Comparison of ENCODE assay signal across 18 cellular contexts in the genomic region with DNA sequence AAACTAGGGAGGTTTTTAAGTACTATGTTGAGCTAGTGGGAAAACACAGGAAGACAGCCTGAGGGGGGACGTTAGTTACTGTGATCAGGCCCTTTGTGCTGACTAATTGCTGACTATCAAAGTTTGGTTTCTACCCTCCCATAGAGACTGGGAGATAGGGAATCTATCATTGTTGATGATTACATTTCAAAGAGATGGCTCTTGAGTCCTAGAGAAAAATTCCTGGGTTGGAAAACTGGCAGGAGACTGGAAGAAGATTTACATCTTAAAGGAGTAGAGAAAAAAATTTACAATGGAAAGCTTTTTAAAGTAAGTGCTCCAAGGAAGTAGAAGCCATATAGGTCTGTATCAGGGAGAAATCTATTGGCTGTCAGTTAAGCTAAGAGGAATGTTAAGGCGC.
"Had no signal": no experiment of that assay in that cellular context is flagged by ENCODE, and none has a peak within 500 bp of the region (broad histone marks: within the 10 kb centered on the region; RNA-seq: fewer than 3 reads in every experiment).

No MANE protein-coding gene starts in this region.

- H3K9me3 ChIP-seq: left ventricle myocardium inferior, sigmoid colon, spleen had no signal

- ATAC-seq: activated T-cell treated with anti-CD3 and anti-CD28 coated beads, Interleukin-2, amount 50 U/mL, for 72 hours; stimulated activated naive CD8-positive, alpha-beta T cell treated with anti-CD3 and anti-CD28 coated beads, Interleukin-15, amount 100 ng/mL, for 72 hours had no signal

- H3K4me3 ChIP-seq: left ventricle myocardium inferior, sigmoid colon, spleen had no signal

- H3K4me1 ChIP-seq: left ventricle myocardium inferior, sigmoid colon, spleen had no signal

- H3K27ac ChIP-seq: epithelial cell of prostate, left ventricle myocardium inferior, sigmoid colon, spleen had no signal

- H3K36me3 ChIP-seq: left ventricle myocardium inferior, sigmoid colon, spleen had no signal

- H3K9me3 Mint-ChIP-seq: activated CD4-positive, alpha-beta T cell treated with anti-CD3 and anti-CD28 coated beads, Interleukin-2, amount 10 ng/mL, durations not matched to agents 7 days and 5 days; activated T-cell treated with anti-CD3 and anti-CD28 coated beads, Interleukin-2, amount 50 U/mL, for 72 hours; nephron; stimulated activated naive CD8-positive, alpha-beta T cell treated with anti-CD3 and anti-CD28 coated beads, Interleukin-15, amount 100 ng/mL, for 72 hours; T-helper 1 cell treated with Interleukin-12 subunit alpha and Interleukin-12 subunit beta and Interleukin-4 antibody, amounts not matched to agents 30 μg/mL and 1 μg/mL, for 36 hours; type B pancreatic cell had no signal

- H3K27ac Mint-ChIP-seq: activated CD4-positive, alpha-beta T cell treated with anti-CD3 and anti-CD28 coated beads, Interleukin-2, amount 10 ng/mL, durations not matched to agents 7 days and 5 days; activated naive CD8-positive, alpha-beta T cell; activated T-cell treated with anti-CD3 and anti-CD28 coated beads, Interleukin-2, amount 50 U/mL, for 72 hours; nephron; stimulated activated naive CD8-positive, alpha-beta T cell treated with anti-CD3 and anti-CD28 coated beads, Interleukin-15, amount 100 ng/mL, for 72 hours; T-helper 1 cell treated with Interleukin-12 subunit alpha and Interleukin-12 subunit beta and Interleukin-4 antibody, amounts not matched to agents 30 μg/mL and 1 μg/mL, for 36 hours; type B pancreatic cell had no signal

- H3K4me3 Mint-ChIP-seq: activated CD4-positive, alpha-beta T cell treated with anti-CD3 and anti-CD28 coated beads, Interleukin-2, amount 10 ng/mL, durations not matched to agents 7 days and 5 days; activated naive CD8-positive, alpha-beta T cell; activated T-cell treated with anti-CD3 and anti-CD28 coated beads, Interleukin-2, amount 50 U/mL, for 72 hours; nephron; stimulated activated naive CD8-positive, alpha-beta T cell treated with anti-CD3 and anti-CD28 coated beads, Interleukin-15, amount 100 ng/mL, for 72 hours; T-helper 1 cell treated with Interleukin-12 subunit alpha and Interleukin-12 subunit beta and Interleukin-4 antibody, amounts not matched to agents 30 μg/mL and 1 μg/mL, for 36 hours; type B pancreatic cell had no signal

- H3K4me1 Mint-ChIP-seq: activated CD4-positive, alpha-beta T cell treated with anti-CD3 and anti-CD28 coated beads, Interleukin-2, amount 10 ng/mL, durations not matched to agents 7 days and 5 days; nephron; stimulated activated naive CD8-positive, alpha-beta T cell treated with anti-CD3 and anti-CD28 coated beads, Interleukin-15, amount 100 ng/mL, for 72 hours had no signal

- H3K27me3 ChIP-seq: sigmoid colon, spleen had no signal

- H3K27me3 Mint-ChIP-seq: activated CD4-positive, alpha-beta T cell treated with anti-CD3 and anti-CD28 coated beads, Interleukin-2, amount 10 ng/mL, durations not matched to agents 7 days and 5 days; activated naive CD8-positive, alpha-beta T cell; stimulated activated naive CD8-positive, alpha-beta T cell treated with anti-CD3 and anti-CD28 coated beads, Interleukin-15, amount 100 ng/mL, for 72 hours; type B pancreatic cell had no signal

- H3K36me3 Mint-ChIP-seq: activated naive CD8-positive, alpha-beta T cell; type B pancreatic cell had no signal

- DNase-seq: activated CD4-positive, alpha-beta T cell treated with anti-CD3 and anti-CD28 coated beads, Interleukin-2, amount 10 ng/mL, durations not matched to agents 7 days and 5 days; activated CD4-positive, CD25-positive, alpha-beta regulatory T cell; activated CD8-positive, alpha-beta memory T cell treated with anti-CD3 and anti-CD28 coated beads, Interleukin-2, amount 50 U/mL, for 48 hours; activated gamma-delta T cell; activated T-cell treated with anti-CD3 and anti-CD28 coated beads, Interleukin-2, amount 50 U/mL, for 72 hours; amniotic stem cell; effector CD8-positive, alpha-beta T cell; head of caudate nucleus; left ventricle myocardium inferior; mesenchymal stem cell; sigmoid colon; spleen; stimulated activated naive CD8-positive, alpha-beta T cell treated with anti-CD3 and anti-CD28 coated beads, Interleukin-15, amount 100 ng/mL, for 72 hours had no signal
